35 cellular contexts compared by ENCODE assay signal in the genomic region with DNA sequence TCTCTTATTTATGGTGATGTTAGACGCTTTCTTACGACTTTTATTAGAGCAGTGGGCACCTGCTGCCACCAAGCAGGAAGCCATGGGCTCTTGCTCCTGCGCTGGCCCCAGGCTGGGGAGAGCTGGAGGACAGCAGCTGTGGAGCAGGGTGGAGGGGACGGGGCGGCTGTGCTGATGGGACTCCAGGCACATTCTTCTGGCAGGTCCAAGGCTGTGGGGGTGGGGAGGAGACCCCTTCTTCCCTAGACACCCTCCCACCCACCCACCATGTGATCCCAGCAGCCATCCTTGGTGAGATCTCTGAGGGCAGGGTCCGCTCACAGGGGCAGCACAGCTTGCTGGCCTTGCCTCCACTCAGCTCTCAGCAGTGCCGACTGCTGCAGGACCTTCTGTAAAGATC.
DNase-seq lines count a peak whose midpoint lies in the region; ATAC-seq and TF ChIP-seq lines count a peak whose summit lies in the region.
"Had no signal": no experiment of that assay in that cellular context is flagged by ENCODE, and none has a peak within 500 bp of the region (broad histone marks: within the 10 kb centered on the region; RNA-seq: fewer than 3 reads in every experiment).

No MANE protein-coding gene starts in this region.

- H3K4me1 Mint-ChIP-seq in chondrocyte (ENCODE audit: low read depth): no peaks in the 10 kb centered on the region
- H3K4me1 Mint-ChIP-seq: B cell; CD14-positive monocyte; CD4-positive, alpha-beta memory T cell; CD4-positive, CD25-positive, alpha-beta regulatory T cell; CD8-positive, alpha-beta memory T cell had no signal

- H3K18ac ChIP-seq in neuronal stem cell (ENCODE audit: low read length): peak overlapping the region; percentile 83

- intact Hi-C loops in esophagus muscularis mucosa (cut with DNase I) (no loop called here), upper lobe of right lung (cut with DNase I) (no loop called here), left cardiac atrium (cut with DNase I) (no loop called here), adrenal gland (cut with DNase I) (no loop called here)

- no peak overlapping the region for H3K4me3 ChIP-seq in esophagus muscularis mucosa
- H3K4me3 ChIP-seq in neuronal stem cell (ENCODE audit: low read length in 2 of 2): no peak overlapping the region
- H3K4me3 ChIP-seq in upper lobe of right lung: no peak overlapping the region
- no peak overlapping the region for H3K4me3 ChIP-seq in adrenal gland
- H3K4me3 ChIP-seq: A549; BLaER1; BLaER1 treated with 17β-estradiol and CSF1 and Interleukin-3, amounts not matched to agents 10 nM and 100 nM had no signal

- H3K23ac ChIP-seq in neuronal stem cell (ENCODE audit: low read depth, low read length, poor library complexity): no peak overlapping the region

- DNase-seq in chondrocyte (ENCODE audit: low spot score) (peak; percentile 83), esophagus muscularis mucosa (ENCODE audit: extremely low spot score) (peak; percentile 70), neuronal stem cell (ENCODE audit: low spot score) (no peak), upper lobe of right lung (no peak), left cardiac atrium (no peak), NCI-H510A treated with DMSO at 0.1 percent for 48 hours (lab: John Stamatoyannopoulos, UW) (no peak), adrenal gland (no peak)
- DNase-seq: 8988T; ACHN; AML-193; BE2C; C1 segment of cervical spinal cord; Caco-2; Calu3; CD4-positive, alpha-beta memory T cell; CD4-positive, alpha-beta T cell; CD4-positive, CD25-positive, alpha-beta regulatory T cell; CD8-positive, alpha-beta memory T cell; CD8-positive, alpha-beta T cell; COR-L47; DMS 273 treated with DMSO at 0.1 percent for 48 hours; DMS153; DMS53; DMS79; DMS79 treated with DMSO at 0.1 percent for 48 hours; DND-41; EL had no signal

- H2BK12ac ChIP-seq in neuronal stem cell (ENCODE audit: low read length): peak overlapping the region; percentile 73

- WGBS in esophagus muscularis mucosa: 86% methylated on average over 2 of the region's 7 CpGs
- no CpG with 5 or more reads among the region's 7 CpGs for WGBS in neuronal stem cell (ENCODE audit: extremely low coverage in 2 of 2, insufficient read length in 2 of 2, insufficient replicate concordance in 1 of 2), 2 donors
- 75 to 86% (median 82%) methylated on average over 1 to 7 of the region's 7 CpGs for WGBS in adrenal gland, 4 donors

- H3K4me3 Mint-ChIP-seq in chondrocyte (ENCODE audit: unreplicated experiment): no peak overlapping the region
- H3K4me3 Mint-ChIP-seq: B cell; CD14-positive monocyte; CD4-positive, alpha-beta memory T cell; CD4-positive, alpha-beta T cell; CD4-positive, CD25-positive, alpha-beta regulatory T cell; CD8-positive, alpha-beta memory T cell; CD8-positive, alpha-beta T cell had no signal

- H3K27me3 Mint-ChIP-seq in chondrocyte (ENCODE audit: low read depth): peaks cover 4% of the 10 kb centered on the region
- H3K27me3 Mint-ChIP-seq: CD4-positive, CD25-positive, alpha-beta regulatory T cell had no signal

- no peak overlapping the region for H3K9ac ChIP-seq in neuronal stem cell (ENCODE audit: low read depth, low read length, poor library complexity)
- H3K9ac ChIP-seq: BLaER1; BLaER1 treated with 17β-estradiol and CSF1 and Interleukin-3, amounts not matched to agents 10 nM and 100 nM had no signal

- H3K27me3 ChIP-seq in esophagus muscularis mucosa (peaks cover 0 to 6% (median 0%) of the 10 kb centered on the region in 4 donors), neuronal stem cell (ENCODE audit: control insufficient read depth in 3 of 3, insufficient read depth in 3 of 3, low read depth in 1 of 3, low read length in 3 of 3) (peaks cover 0 to 2% (median 0%) of the 10 kb centered on the region in 3 experiments), upper lobe of right lung (no peaks in the 10 kb centered on the region), adrenal gland (no peaks in the 10 kb centered on the region)
- H3K27me3 ChIP-seq: BE2C; BLaER1; BLaER1 treated with 17β-estradiol and CSF1 and Interleukin-3, amounts not matched to agents 10 nM and 100 nM had no signal

- no peaks in the 10 kb centered on the region for H3K36me3 ChIP-seq in esophagus muscularis mucosa
- no peaks in the 10 kb centered on the region for H3K36me3 ChIP-seq in neuronal stem cell (replicated peaks in 1 of 2; ENCODE audit: control insufficient read depth in 2 of 2, insufficient read depth in 2 of 2, low read length in 2 of 2)
- no peaks in the 10 kb centered on the region for H3K36me3 ChIP-seq in upper lobe of right lung
- no peaks in the 10 kb centered on the region for H3K36me3 ChIP-seq in adrenal gland (replicated peaks in 1 of 2)
- H3K36me3 ChIP-seq: BE2C; BLaER1; BLaER1 treated with 17β-estradiol and CSF1 and Interleukin-3, amounts not matched to agents 10 nM and 100 nM had no signal

- TF ChIP-seq CTCF in chondrocyte (IDR thresholded peaks at IDR 0.05): no peak
- TF ChIP-seq CTCF in esophagus muscularis mucosa (IDR thresholded peaks at IDR 0.05): no peak
- no peak for TF ChIP-seq CTCF in upper lobe of right lung (IDR thresholded peaks at IDR 0.05)
- TF ChIP-seq CTCF in adrenal gland (IDR thresholded peaks at IDR 0.05): no peak

- no peak overlapping the region for H4K91ac ChIP-seq in neuronal stem cell (ENCODE audit: low read depth, low read length, poor library complexity)

- H3K9me3 ChIP-seq in esophagus muscularis mucosa (peaks cover 0 to 7% (median 3%) of the 10 kb centered on the region in 4 donors), neuronal stem cell (replicated peaks in 1 of 2; ENCODE audit: control insufficient read depth in 2 of 2, insufficient read depth in 1 of 2, low read depth in 1 of 2, low read length in 2 of 2) (peaks cover 0 to 16% of the 10 kb centered on the region in 2 donors), upper lobe of right lung (no peaks in the 10 kb centered on the region), adrenal gland (replicated peaks in 1 of 3) (no peaks in the 10 kb centered on the region)
- H3K9me3 ChIP-seq: A549, BE2C, Caco-2 had no signal

- TF ChIP-seq EP300 in esophagus muscularis mucosa (IDR thresholded peaks at IDR 0.05): no peak

- H3K9me3 Mint-ChIP-seq in chondrocyte (ENCODE audit: low read depth): peaks cover 2% of the 10 kb centered on the region
- H3K9me3 Mint-ChIP-seq: CD4-positive, alpha-beta T cell; CD8-positive, alpha-beta T cell had no signal

- H3K14ac ChIP-seq in neuronal stem cell (ENCODE audit: low read length): peak overlapping the region; percentile 71

- H2AFZ ChIP-seq in neuronal stem cell (ENCODE audit: low read length): no peak overlapping the region

- H3K4me2 ChIP-seq in neuronal stem cell (ENCODE audit: insufficient read depth, low read length, poor library complexity, severe bottlenecking): no peak overlapping the region
- H3K4me2 ChIP-seq: A549; BLaER1; BLaER1 treated with 17β-estradiol and CSF1 and Interleukin-3, amounts not matched to agents 10 nM and 100 nM had no signal

- ATAC-seq in upper lobe of right lung (peak; percentile 19), left cardiac atrium (no peak), HG03175 (IDR thresholded peaks at IDR 0.05; ENCODE audit: unreplicated experiment) (no peak)
- ATAC-seq: A549; CD8-positive, alpha-beta T cell had no signal

- no peaks in the 10 kb centered on the region for H3K79me1 ChIP-seq in neuronal stem cell (ENCODE audit: low read depth, low read length)

- H3K36me3 Mint-ChIP-seq in chondrocyte (ENCODE audit: low read depth): no peaks in the 10 kb centered on the region
- H3K36me3 Mint-ChIP-seq: CD14-positive monocyte; CD4-positive, alpha-beta memory T cell; CD4-positive, CD25-positive, alpha-beta regulatory T cell; CD8-positive, alpha-beta memory T cell; CD8-positive, alpha-beta T cell had no signal

- no peak overlapping the region for H2BK5ac ChIP-seq in neuronal stem cell (ENCODE audit: low read length)

- no peaks in the 10 kb centered on the region for H3K4me1 ChIP-seq in esophagus muscularis mucosa
- H3K4me1 ChIP-seq in neuronal stem cell (ENCODE audit: control insufficient read depth in 2 of 2, insufficient read depth in 1 of 2, low read depth in 1 of 2, low read length in 2 of 2): peaks cover 0 to 3% of the 10 kb centered on the region in 2 donors
- no peaks in the 10 kb centered on the region for H3K4me1 ChIP-seq in upper lobe of right lung
- no peaks in the 10 kb centered on the region for H3K4me1 ChIP-seq in adrenal gland (replicated peaks in 1 of 2)
- H3K4me1 ChIP-seq: A549, BE2C, Caco-2 had no signal

- no peak overlapping the region for H2BK120ac ChIP-seq in neuronal stem cell (ENCODE audit: low read depth, low read length)

- no peak for TF ChIP-seq POLR2A in esophagus muscularis mucosa (IDR thresholded peaks at IDR 0.05; ENCODE audit: low read depth)
- TF ChIP-seq POLR2A in adrenal gland (IDR thresholded peaks at IDR 0.05): no peak

- no peak overlapping the region for H3K4ac ChIP-seq in neuronal stem cell (ENCODE audit: low read length)

- peak overlapping the region; percentile 47 for H2AK5ac ChIP-seq in neuronal stem cell (ENCODE audit: low read depth, low read length)

- peak overlapping the region; percentile 82 for H4K8ac ChIP-seq in neuronal stem cell (ENCODE audit: low read depth, low read length)

- H3K27ac ChIP-seq in esophagus muscularis mucosa (replicated peaks in 1 of 4) (no peak overlapping the region), neuronal stem cell (replicated peaks; ENCODE audit: low read length) (no peak overlapping the region), upper lobe of right lung (no peak overlapping the region), adrenal gland (no peak overlapping the region)
- H3K27ac ChIP-seq: 22Rv1; A549; BLaER1; BLaER1 treated with 17β-estradiol and CSF1 and Interleukin-3, amounts not matched to agents 10 nM and 100 nM; C4-2B had no signal

- H2BK15ac ChIP-seq in neuronal stem cell (ENCODE audit: low read length): peak overlapping the region; percentile 67

- H3K27ac Mint-ChIP-seq in chondrocyte (ENCODE audit: unreplicated experiment): no peak overlapping the region
- H3K27ac Mint-ChIP-seq: CD14-positive monocyte; CD4-positive, alpha-beta memory T cell; CD4-positive, alpha-beta T cell; CD4-positive, CD25-positive, alpha-beta regulatory T cell; CD8-positive, alpha-beta memory T cell had no signal

Comparison
In these comparisons a context has a peak if more than half of its experiments do, and no peak if none do; other contexts are left out.
1. DNase-seq: peak in chondrocyte (single experiment) and esophagus muscularis mucosa (single experiment); none in neuronal stem cell (single experiment), upper lobe of right lung (single experiment), left cardiac atrium (single experiment), NCI-H510A treated with DMSO at 0.1 percent for 48 hours (single experiment) and adrenal gland (0 of 7).